23 cellular contexts compared by ENCODE assay signal in the genomic region with DNA sequence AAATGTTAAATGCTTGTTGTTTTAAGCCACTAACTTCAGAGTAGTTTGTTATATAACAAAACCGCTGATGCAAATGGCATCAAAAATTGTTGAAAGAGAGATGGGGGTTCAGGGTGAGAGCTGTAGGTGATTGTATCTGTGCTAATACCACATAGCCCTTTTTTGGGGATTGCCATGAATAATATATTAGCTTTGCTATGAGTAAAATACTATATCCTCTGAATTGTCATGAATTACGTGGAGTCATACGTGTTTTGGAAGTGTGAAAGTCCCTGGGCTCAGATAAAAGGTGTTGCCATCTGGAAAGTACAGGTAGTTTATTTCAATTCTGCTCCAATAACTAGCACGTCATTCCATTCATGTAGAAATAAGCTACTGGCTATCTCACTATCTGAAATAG.
DNase-seq lines count a peak whose midpoint lies in the region; ATAC-seq and TF ChIP-seq lines count a peak whose summit lies in the region.
"Had no signal": no experiment of that assay in that cellular context is flagged by ENCODE, and none has a peak within 500 bp of the region (broad histone marks: within the 10 kb centered on the region; RNA-seq: fewer than 3 reads in every experiment).

No MANE protein-coding gene starts in this region.

- intact Hi-C loops in posterior cingulate gyrus (cut with DNase I), result no loop called here

- H3K4me1 Mint-ChIP-seq in memory B cell, result peaks cover 35% of the 10 kb centered on the region

- no peaks in the 10 kb centered on the region for H3K9me3 Mint-ChIP-seq in memory B cell
- H3K9me3 Mint-ChIP-seq: activated naive CD4-positive, alpha-beta T cell treated with anti-CD3 and anti-CD28 coated beads for 36 hours; activated T-cell treated with anti-CD3 and anti-CD28 coated beads, Interleukin-2, amount 50 U/mL, for 4 hours; CD8-positive, alpha-beta T cell; natural killer cell treated with Interleukin-12 subunit alpha and Interleukin-12 subunit beta and Interleukin-15 and Interleukin-18, amount 100 ng/mL, for 72 hours had no signal

- H3K4me3 Mint-ChIP-seq in memory B cell, result peak overlapping the region; percentile 87
- H3K4me3 Mint-ChIP-seq: activated naive CD4-positive, alpha-beta T cell treated with anti-CD3 and anti-CD28 coated beads for 36 hours; activated T-cell treated with anti-CD3 and anti-CD28 coated beads, Interleukin-2, amount 50 U/mL, for 4 hours; CD8-positive, alpha-beta T cell; natural killer cell treated with Interleukin-12 subunit alpha and Interleukin-12 subunit beta and Interleukin-15 and Interleukin-18, amount 100 ng/mL, for 72 hours had no signal

- H3K27ac Mint-ChIP-seq in memory B cell, result peak overlapping the region; percentile 99
- H3K27ac Mint-ChIP-seq: activated naive CD4-positive, alpha-beta T cell treated with anti-CD3 and anti-CD28 coated beads for 36 hours; CD8-positive, alpha-beta T cell; natural killer cell treated with Interleukin-12 subunit alpha and Interleukin-12 subunit beta and Interleukin-15 and Interleukin-18, amount 100 ng/mL, for 72 hours had no signal

- DNase-seq in GM12865 (ENCODE audit: low read depth) (peak; percentile 20), memory B cell (ENCODE audit: low spot score in 2 of 2) (peak in 1 of 2 donors; percentile 10), posterior cingulate gyrus (no peak), DMS53 treated with DMSO at 0.1 percent for 48 hours (lab: John Stamatoyannopoulos, UW; ENCODE audit: unreplicated experiment) (no peak), GM19238 (ENCODE audit: insufficient read length, low spot score) (no peak), NCI-H774 (lab: John Stamatoyannopoulos, UW) (no peak)
- DNase-seq: activated CD8-positive, alpha-beta memory T cell treated with anti-CD3 and anti-CD28 coated beads for 24 hours; activated naive CD4-positive, alpha-beta T cell treated with anti-CD3 and anti-CD28 coated beads for 36 hours; activated T-cell treated with anti-CD3 and anti-CD28 coated beads, Interleukin-2, amount 50 U/mL, for 4 hours; CD8-positive, alpha-beta T cell; H7; heart right ventricle; Kasumi-1; NCI-H1092; NCI-H2081; NCI-H510A; sigmoid colon; stimulated activated naive CD4-positive, alpha-beta T cell treated with Interleukin-2 at 50 U/mL for 16 hours; thyroid gland had no signal

- H3K27me3 Mint-ChIP-seq in memory B cell, result no peaks in the 10 kb centered on the region

- peak; percentile 25 for ATAC-seq in GM21528 (IDR thresholded peaks at IDR 0.05; ENCODE audit: low FRiP score, unreplicated experiment)
- peak; percentile 24 for ATAC-seq in HG03378 (IDR thresholded peaks at IDR 0.05; ENCODE audit: unreplicated experiment)
- peak; percentile 44 for ATAC-seq in memory B cell (ENCODE audit: low read depth)
- ATAC-seq: activated T-cell treated with anti-CD3 and anti-CD28 coated beads, Interleukin-2, amount 50 U/mL, for 4 hours; CD8-positive, alpha-beta T cell; heart right ventricle; left lobe of liver; natural killer cell treated with Interleukin-12 subunit alpha and Interleukin-12 subunit beta and Interleukin-15 and Interleukin-18, amount 100 ng/mL, for 72 hours had no signal

- H3K4me3 ChIP-seq in GM12865 (ENCODE audit: low read depth, low read length), result no peak overlapping the region
- H3K4me3 ChIP-seq: heart right ventricle, sigmoid colon, thyroid gland had no signal

- H3K36me3 Mint-ChIP-seq in memory B cell, result peaks cover 4% of the 10 kb centered on the region
- H3K36me3 Mint-ChIP-seq: CD8-positive, alpha-beta T cell; natural killer cell treated with Interleukin-12 subunit alpha and Interleukin-12 subunit beta and Interleukin-15 and Interleukin-18, amount 100 ng/mL, for 72 hours had no signal

- TF ChIP-seq CTCF in GM12865 (IDR thresholded peaks at IDR 0.05; ENCODE audit: insufficient read depth, low read depth, low read length, missing control alignments), result no peak
